2 cellular contexts compared by ENCODE assay signal in genomic region chr16:12917653-12918052, GRCh38.
TF ChIP-seq lines count a peak whose summit lies in the region.

No MANE protein-coding gene starts in this region.

TF ChIP-seq in H1, 55 proteins besides CTCF, POLR2A, EP300 and RAD21:
- TF ChIP-seq GABPA (IDR thresholded peaks at IDR 0.05; ENCODE audit: borderline replicate concordance, insufficient read depth, low read length) (no peak), MAFK (IDR thresholded peaks at IDR 0.05; ENCODE audit: low read depth, low read length) (0 out of 2 replicates have a peak, but pooled peaks have one; percentile 18)

TF ChIP-seq in SK-N-SH, 30 proteins besides CTCF, POLR2A, EP300 and RAD21:
- TF ChIP-seq IRF3 (IDR thresholded peaks at IDR 0.05; ENCODE audit: low read depth, low read length) (no peak), RXRA (IDR thresholded peaks at IDR 0.05; ENCODE audit: borderline replicate concordance, low read depth) (no peak), REST (IDR thresholded peaks at IDR 0.05; ENCODE audit: low read depth, low read length) (no peak), YY1 (IDR thresholded peaks at IDR 0.05; ENCODE audit: low read depth) (no peak), USF1 (IDR thresholded peaks at IDR 0.05; ENCODE audit: borderline replicate concordance, low read depth) (no peak)
